Comparison of ENCODE assay signal across 9 cellular contexts in the genomic region with DNA sequence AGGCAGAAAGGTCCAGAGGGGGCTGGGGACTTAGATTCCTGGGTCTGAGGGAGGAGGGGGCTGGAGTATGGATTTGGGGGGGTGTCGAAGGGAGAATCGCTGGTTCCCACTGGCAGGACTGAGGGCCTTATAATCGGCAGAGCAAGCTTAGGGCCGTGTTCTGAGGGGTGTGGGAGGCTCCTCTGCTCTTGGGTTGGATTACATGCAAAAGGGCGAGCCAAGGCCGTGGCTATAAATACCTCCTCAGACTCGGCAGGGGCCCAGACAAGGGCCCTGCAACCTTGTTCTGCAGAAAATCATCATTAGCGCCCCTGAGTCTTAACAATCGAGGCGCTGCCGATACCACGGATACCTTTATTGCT. TPM values are rescaled to one million over a fixed set of nuclear protein-coding genes. Genes with fewer than 3 reads are reported as not detected.
DNase-seq lines count a peak whose midpoint lies in the region; ATAC-seq and TF ChIP-seq lines count a peak whose summit lies in the region.
"Had no signal": no experiment of that assay in that cellular context is flagged by ENCODE, and none has a peak within 500 bp of the region (broad histone marks: within the 10 kb centered on the region; RNA-seq: fewer than 3 reads in every experiment).

No MANE protein-coding gene starts in this region.

- H3K27ac ChIP-seq in prostate gland: peak overlapping the region; percentile 72 to 90

- intact Hi-C loops in prostate gland (cut with DNase I): no loop called here

- H3K4me3 ChIP-seq in GM12864 (ENCODE audit: low read depth, low read length) (peak overlapping the region; percentile 61), NT2/D1 (ENCODE audit: insufficient read length, low read depth) (peak overlapping the region; percentile 19), epithelial cell of proximal tubule (ENCODE audit: low read depth, low read length) (peak overlapping the region; percentile 80), prostate gland (peak overlapping the region in 1 of 2 donors; percentile 56)

- no peak for DNase-seq in GM12864 (ENCODE audit: low read depth)
- DNase-seq in NT2/D1 (ENCODE audit: low read depth, low spot score): no peak
- no peak for DNase-seq in epithelial cell of proximal tubule (ENCODE audit: low read depth)
- no peak for DNase-seq in prostate gland (ENCODE audit: low spot score)
- DNase-seq in NCI-H1417 (lab: John Stamatoyannopoulos, UW): no peak
- DNase-seq in HCEC 1CT: no peak
- DNase-seq in HuH-7.5 (ENCODE audit: low spot score): no peak

- H3K27me3 ChIP-seq in NT2/D1 (ENCODE audit: insufficient read depth, insufficient read length) (no peaks in the 10 kb centered on the region), prostate gland (replicated peaks; ENCODE audit: insufficient read depth) (no peaks in the 10 kb centered on the region)

- H3K9me3 ChIP-seq in NT2/D1 (ENCODE audit: insufficient read depth, low read length) (no peaks in the 10 kb centered on the region), prostate gland (no peaks in the 10 kb centered on the region)

- no peak for TF ChIP-seq POLR2A in prostate gland (IDR thresholded peaks at IDR 0.05)

- no peak for ATAC-seq in GM18861 (IDR thresholded peaks at IDR 0.05; ENCODE audit: unreplicated experiment)

- no peak for TF ChIP-seq CTCF in GM12864 (IDR thresholded peaks at IDR 0.05; ENCODE audit: low read depth, low read length, missing control alignments)
- no peak for TF ChIP-seq CTCF in epithelial cell of proximal tubule (conservative IDR thresholded peaks at IDR 0.05; ENCODE audit: low read depth, low read length)
- no peak for TF ChIP-seq CTCF in prostate gland (IDR thresholded peaks at IDR 0.05)

- H3K36me3 ChIP-seq in NT2/D1 (ENCODE audit: insufficient read depth, insufficient read length, low read length) (no peaks in the 10 kb centered on the region), prostate gland (no peaks in the 10 kb centered on the region)

- 12% methylated on average over 12 of the region's 12 CpGs for WGBS in prostate gland

- no peak overlapping the region for H3K9ac ChIP-seq in NT2/D1 (ENCODE audit: insufficient read length, low read depth)

- H3K4me1 ChIP-seq in NT2/D1 (ENCODE audit: insufficient read depth, insufficient read length) (peaks cover 8% of the 10 kb centered on the region), prostate gland (replicated peaks) (peaks cover 7% of the 10 kb centered on the region)

RNA-seq across cellular contexts. Expression of a gene that starts 0.7 kb away (rescaled TPM):
- total RNA-seq in epithelial cell of proximal tubule: 0.72 and 1.5 TPM in 2 replicates
- total RNA-seq in prostate gland: 10 to 100 TPM in 1 of 2 donors, 1 to 10 TPM in 1; 2.6 to 13.9 TPM

RNA-seq across cellular contexts. Expression of a gene that starts 20.2 kb away (rescaled TPM):
- total RNA-seq in epithelial cell of proximal tubule: 3.5 and 6.9 TPM in 2 replicates
- total RNA-seq in prostate gland: 10 to 100 TPM in 1 of 2 donors, 1 to 10 TPM in 1; 9.1 to 16.2 TPM

RNA-seq across cellular contexts. Expression of a gene that starts 24.5 kb away (rescaled TPM):
- total RNA-seq in epithelial cell of proximal tubule (0.52 and 0.58 TPM in 2 replicates), prostate gland (1 to 10 TPM; 1.4 to 2.7 TPM)
- total RNA-seq: myocyte had no signal

RNA-seq across cellular contexts. Expression of a gene that starts 26.5 kb away (rescaled TPM):
- total RNA-seq in epithelial cell of proximal tubule: not detected in 2 replicates
- total RNA-seq in prostate gland: 1 to 10 TPM in 1 of 2 donors, not detected in 1; 6.4 TPM

RNA-seq across cellular contexts. Expression of a gene that starts 32.2 kb away (rescaled TPM):
- total RNA-seq in epithelial cell of proximal tubule (2.9 and 3.0 TPM in 2 replicates), prostate gland (1 to 10 TPM; 2.1 to 4.1 TPM)
